11 cellular contexts compared by ENCODE assay signal in the genomic region with DNA sequence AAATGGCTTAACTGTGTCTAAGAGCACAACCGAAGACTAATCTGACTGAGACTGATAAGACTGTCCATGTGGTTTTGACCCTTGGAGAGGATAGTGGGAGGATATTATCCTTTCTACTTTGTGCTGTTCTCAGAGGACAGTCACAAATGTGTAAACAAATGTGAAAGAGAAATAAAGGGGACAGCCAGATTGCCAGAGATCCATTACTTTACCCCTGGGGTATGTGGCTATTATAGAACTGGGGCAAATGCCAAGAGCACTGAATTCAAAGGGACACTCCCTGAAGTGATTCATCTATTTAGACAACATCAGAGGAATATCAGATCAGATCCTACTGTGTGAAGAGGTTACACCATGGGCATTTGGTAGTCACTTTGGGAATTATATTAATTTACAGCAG.
DNase-seq lines count a peak whose midpoint lies in the region; ATAC-seq and TF ChIP-seq lines count a peak whose summit lies in the region.
"Had no signal": no experiment of that assay in that cellular context is flagged by ENCODE, and none has a peak within 500 bp of the region (broad histone marks: within the 10 kb centered on the region; RNA-seq: fewer than 3 reads in every experiment).

No MANE protein-coding gene starts in this region.

- TF ChIP-seq CTCF in right atrium auricular region (IDR thresholded peaks at IDR 0.05) (no peak), RWPE2 (IDR thresholded peaks at IDR 0.05; ENCODE audit: poor library complexity, severe bottlenecking) (no peak), fibroblast of villous mesenchyme (IDR thresholded peaks at IDR 0.05; ENCODE audit: insufficient read depth, low read depth, low read length) (no peak)

- H3K36me3 ChIP-seq in right atrium auricular region (no peaks in the 10 kb centered on the region), RWPE2 (ENCODE audit: low read depth) (no peaks in the 10 kb centered on the region)

- intact Hi-C loops in Right ventricle myocardium superior (cut with DNase I), result loop anchor here (10.0 kb wide), 1 partner anchor 106 kb away; no protein-coding TSS in a partner anchor

- H3K4me1 ChIP-seq in right atrium auricular region (peaks cover 0 to 10% of the 10 kb centered on the region in 2 donors), RWPE2 (ENCODE audit: insufficient read depth, poor library complexity, severe bottlenecking) (peaks cover 9% of the 10 kb centered on the region)

- H3K27me3 ChIP-seq in right atrium auricular region (no peaks in the 10 kb centered on the region), RWPE2 (ENCODE audit: insufficient read depth, poor library complexity, severe bottlenecking) (no peaks in the 10 kb centered on the region)

- H3K9me3 ChIP-seq in right atrium auricular region (no peaks in the 10 kb centered on the region), RWPE2 (ENCODE audit: severe bottlenecking) (no peaks in the 10 kb centered on the region)

- peak overlapping the region in 1 of 2 donors; percentile 61 for H3K27ac ChIP-seq in right atrium auricular region
- H3K27ac ChIP-seq in RWPE2 (ENCODE audit: poor library complexity, severe bottlenecking), result no peak overlapping the region
- H3K27ac ChIP-seq: skin epidermis had no signal

- peak; percentile 58 for ATAC-seq in Right ventricle myocardium superior (ENCODE audit: poor library complexity)
- ATAC-seq in RWPE2 (ENCODE audit: low read depth), result peak; percentile 76
- ATAC-seq in HG02884 (IDR thresholded peaks at IDR 0.05; ENCODE audit: unreplicated experiment), result no peak
- ATAC-seq in HG03432 (IDR thresholded peaks at IDR 0.05; ENCODE audit: unreplicated experiment), result no peak

- H3K4me3 ChIP-seq in right atrium auricular region, result no peak overlapping the region
- H3K4me3 ChIP-seq in RWPE2 (ENCODE audit: severe bottlenecking), result no peak overlapping the region
- H3K4me3 ChIP-seq in fibroblast of villous mesenchyme (ENCODE audit: low read depth, low read length), result no peak overlapping the region
- H3K4me3 ChIP-seq: skin epidermis had no signal

- DNase-seq in Right ventricle myocardium superior (no peak), right atrium auricular region (ENCODE audit: low spot score) (no peak), RWPE2 (ENCODE audit: low spot score) (no peak), fibroblast of villous mesenchyme (ENCODE audit: low read depth) (peak; percentile 17), ureter (ENCODE audit: low spot score) (no peak), NCI-H2107 (lab: John Stamatoyannopoulos, UW) (no peak)
- DNase-seq: activated T-cell treated with anti-CD3 and anti-CD28 coated beads for 4 hours; stimulated activated CD8-positive, alpha-beta memory T cell treated with anti-CD3 and anti-CD28 coated beads, Interleukin-4, amount 100 ng/mL, for 48 hours had no signal

Comparison
In these comparisons a context has a peak if more than half of its experiments do, and no peak if none do; other contexts are left out.
1. ATAC-seq: peak in Right ventricle myocardium superior (single experiment) and RWPE2 (single experiment); none in HG02884 (single experiment) and HG03432 (single experiment).